1 cellular context compared by ENCODE assay signal in genomic region chr1:245079021-245079609, GRCh38.
TF ChIP-seq lines count a peak whose summit lies in the region.

No MANE protein-coding gene starts in this region.

TF ChIP-seq in K562, 482 proteins besides CTCF, POLR2A, EP300 and RAD21 (continued from another document):
- TF ChIP-seq ATF4 (CRISPR knock-in tag; IDR thresholded peaks at IDR 0.05) (no peak), ZBTB34 (CRISPR knock-in tag; IDR thresholded peaks at IDR 0.05) (no peak), DEAF1 (CRISPR knock-in tag; IDR thresholded peaks at IDR 0.05) (peak; percentile 46; the same call in 1 of the 2 replicates), ZNF76 (CRISPR knock-in tag; IDR thresholded peaks at IDR 0.05; ENCODE audit: borderline replicate concordance) (no peak)
